In the genomic region with DNA sequence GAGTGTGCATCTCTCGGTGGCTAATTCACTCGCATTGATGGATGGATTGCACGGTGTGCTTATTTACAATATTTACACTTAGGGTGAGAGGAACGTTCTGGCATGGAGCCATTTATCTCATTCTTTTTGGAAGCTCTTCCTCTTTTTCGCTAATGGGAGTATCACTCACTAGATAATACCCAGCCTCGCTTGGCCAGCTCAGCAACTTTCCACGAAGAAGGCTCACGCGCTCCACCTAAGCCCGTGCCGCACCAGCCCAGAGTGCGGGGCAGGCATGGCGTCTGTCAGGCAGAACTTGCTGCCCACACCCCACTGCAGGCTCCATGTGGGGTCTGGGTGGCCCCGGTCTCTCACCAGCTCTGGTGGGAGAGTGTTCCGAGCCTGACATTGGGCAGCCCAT, we compare ENCODE assay signal across 19 cellular contexts.
"Had no signal": no experiment of that assay in that cellular context is flagged by ENCODE, and none has a peak within 500 bp of the region (broad histone marks: within the 10 kb centered on the region; RNA-seq: fewer than 3 reads in every experiment).

No MANE protein-coding gene starts in this region.

- H3K27ac ChIP-seq: cardiac muscle cell, esophagus muscularis mucosa, gastroesophageal sphincter, heart right ventricle, neutrophil, sigmoid colon, testis had no signal

- H3K36me3 ChIP-seq: cardiac muscle cell, esophagus muscularis mucosa, gastroesophageal sphincter, heart right ventricle, neutrophil, sigmoid colon had no signal

- DNase-seq: activated B cell treated with CpG ODN at 0.5 μM for 24 hours; activated CD4-positive, alpha-beta memory T cell treated with anti-CD3 and anti-CD28 coated beads for 36 hours; activated CD4-positive, alpha-beta T cell treated with anti-CD3 and anti-CD28 coated beads for 4 hours; activated naive CD4-positive, alpha-beta T cell; activated naive CD8-positive, alpha-beta T cell treated with anti-CD3 and anti-CD28 coated beads for 36 hours; amniotic stem cell; effector CD8-positive, alpha-beta T cell; heart right ventricle; left cardiac atrium; stimulated activated CD4-positive, alpha-beta T cell treated with anti-CD3 and anti-CD28 coated beads, Interleukin-4, amount 100 ng/mL, for 24 hours; testis had no signal

- H3K4me1 ChIP-seq: heart right ventricle had no signal

- ATAC-seq: activated T-helper 17 cell treated with anti-CD3 and anti-CD28 coated beads, Interleukin-2, amount 50 U/mL, for 72 hours; gastroesophageal sphincter; heart right ventricle; naive thymus-derived CD8-positive, alpha-beta T cell; stimulated activated memory B cell treated with anti-CD40 and anti-IgM and Interleukin-4, amounts not matched to agents 10 μg/mL and 1 μg/mL and 100 μg/mL, for 72 hours had no signal

- H3K27me3 ChIP-seq: testis had no signal

- H3K9me3 ChIP-seq: esophagus muscularis mucosa, gastroesophageal sphincter, heart right ventricle, neutrophil, sigmoid colon, testis had no signal

- H3K4me3 ChIP-seq: cardiac muscle cell, esophagus muscularis mucosa, gastroesophageal sphincter, heart right ventricle, sigmoid colon, testis had no signal
